2 cellular contexts compared by ENCODE assay signal in genomic region chr18:12933323-12933722, GRCh38.
TF ChIP-seq lines count a peak whose summit lies in the region.

No MANE protein-coding gene starts in this region.

TF ChIP-seq in IMR-90, 13 proteins besides CTCF, POLR2A, EP300 and RAD21:
- TF ChIP-seq FOS (IDR thresholded peaks at IDR 0.05; ENCODE audit: low read depth, low read length), result no peak
- no peak for TF ChIP-seq RCOR1 (IDR thresholded peaks at IDR 0.05; ENCODE audit: insufficient replicate concordance, low read length)
- no peak for TF ChIP-seq MXI1 (IDR thresholded peaks at IDR 0.05; ENCODE audit: borderline replicate concordance, low read depth, low read length)
- TF ChIP-seq RFX5 (IDR thresholded peaks at IDR 0.05; ENCODE audit: low read depth, low read length), result no peak
- no peak for TF ChIP-seq MAFK (IDR thresholded peaks at IDR 0.05; ENCODE audit: low read depth, low read length)

TF ChIP-seq in H1, 55 proteins besides CTCF, POLR2A, EP300 and RAD21:
- TF ChIP-seq RXRA (IDR thresholded peaks at IDR 0.05; ENCODE audit: insufficient read depth, low read depth, low read length) (no peak), NANOG (IDR thresholded peaks at IDR 0.05; ENCODE audit: insufficient read depth, low read depth, low read length, poor library complexity, severe bottlenecking) (no peak), CEBPB (IDR thresholded peaks at IDR 0.05; ENCODE audit: low read depth, low read length) (no peak), BCL11A (IDR thresholded peaks at IDR 0.05; ENCODE audit: low read depth in 2 of 2, low read length in 2 of 2) (no peak), BACH1 (IDR thresholded peaks at IDR 0.05; ENCODE audit: low read length) (no peak), EZH2 (IDR thresholded peaks at IDR 0.05; ENCODE audit: low read depth, low read length, severe bottlenecking) (no peak), TEAD4 (IDR thresholded peaks at IDR 0.05; ENCODE audit: low read depth, low read length) (no peak), SRF (IDR thresholded peaks at IDR 0.05; ENCODE audit: low read depth, low read length) (no peak), SUZ12 (IDR thresholded peaks at IDR 0.05; ENCODE audit: low read length) (no peak), KDM1A (IDR thresholded peaks at IDR 0.05; ENCODE audit: borderline replicate concordance, low read length) (no peak), CHD1 (IDR thresholded peaks at IDR 0.05; ENCODE audit: low read depth, low read length) (no peak), CHD2 (IDR thresholded peaks at IDR 0.05; ENCODE audit: low read length) (no peak), CTBP2 (IDR thresholded peaks at IDR 0.05; ENCODE audit: borderline replicate concordance, insufficient read depth, insufficient read length, low read length) (no peak)
